Comparison of ENCODE assay signal across 18 cellular contexts in the genomic region with DNA sequence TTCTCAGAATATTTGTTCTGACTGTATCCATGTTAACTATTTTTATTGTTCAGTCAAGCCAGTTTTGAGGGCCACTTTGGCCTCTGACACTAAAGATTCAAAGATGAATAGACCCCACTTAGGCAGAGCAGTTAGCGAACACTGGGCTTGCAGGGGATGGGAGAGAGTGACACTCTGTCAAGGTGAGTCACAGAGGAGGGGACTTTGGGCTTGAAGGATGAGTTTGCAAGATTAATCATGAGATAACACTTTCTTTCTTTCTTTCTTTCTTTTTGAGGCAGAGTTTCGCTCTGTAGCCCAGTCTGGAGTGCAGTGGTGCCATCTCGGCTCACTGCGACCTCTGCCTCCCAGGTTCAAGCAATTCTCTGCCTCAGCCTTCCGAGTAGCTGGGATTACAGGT. TPM values are rescaled to one million over a fixed set of nuclear protein-coding genes. Genes with fewer than 3 reads are reported as not detected.
A peak's percentile ranks its signal among the peaks of the same experiment; 100 is the strongest.
DNase-seq lines count a peak whose midpoint lies in the region; ATAC-seq and TF ChIP-seq lines count a peak whose summit lies in the region.
"Had no signal": no experiment of that assay in that cellular context is flagged by ENCODE, and none has a peak within 500 bp of the region (broad histone marks: within the 10 kb centered on the region; RNA-seq: fewer than 3 reads in every experiment).

No MANE protein-coding gene starts in this region.

- H3K4me2 ChIP-seq in PC-3 (ENCODE audit: low read length), result no peak overlapping the region
- H3K4me2 ChIP-seq in GM23248 (ENCODE audit: unreplicated experiment), result no peak overlapping the region

- in situ Hi-C loops in GM23248 (cut with MboI), result no loop called here

- H2AFZ ChIP-seq in PC-3 (ENCODE audit: low read length) (no peak overlapping the region), GM23248 (no peak overlapping the region)

- peak overlapping the region; percentile 58 for H3K27ac Mint-ChIP-seq in activated T-cell treated with anti-CD3 and anti-CD28 coated beads, Interleukin-2, amount 50 U/mL, for 72 hours
- peak overlapping the region; percentile 91 for H3K27ac Mint-ChIP-seq in stimulated activated memory B cell treated with anti-CD40 and anti-IgM and Interleukin-4, amounts not matched to agents 10 μg/mL and 1 μg/mL and 100 μg/mL, for 72 hours

- no peaks in the 10 kb centered on the region for H3K79me2 ChIP-seq in PC-3 (ENCODE audit: low read length)
- H3K79me2 ChIP-seq in GM23248 (ENCODE audit: insufficient read depth), result no peaks in the 10 kb centered on the region

- H3K4me3 Mint-ChIP-seq in activated T-cell treated with anti-CD3 and anti-CD28 coated beads, Interleukin-2, amount 50 U/mL, for 72 hours, result peak overlapping the region in 1 of 2 donors; percentile 51
- H3K4me3 Mint-ChIP-seq in stimulated activated memory B cell treated with anti-CD40 and anti-IgM and Interleukin-4, amounts not matched to agents 10 μg/mL and 1 μg/mL and 100 μg/mL, for 72 hours, result no peak overlapping the region
- H3K4me3 Mint-ChIP-seq: CD8-positive, alpha-beta memory T cell had no signal

- no peak overlapping the region for H3K9ac ChIP-seq in PC-3 (ENCODE audit: low read length)
- H3K9ac ChIP-seq in GM23248, result no peak overlapping the region

- WGBS in GM23248 (ENCODE audit: low coverage in 1 of 2, low lambda C conversion rate in 2 of 2, missing lambda C conversion rate in 2 of 2), 2 experiments, result 76 to 78% methylated on average over 5 of the region's 5 CpGs

- H3K27ac ChIP-seq in PC-3 (ENCODE audit: low read length), result no peak overlapping the region
- peak overlapping the region; percentile 93 for H3K27ac ChIP-seq in caudate nucleus (ENCODE audit: low read depth, low read length)
- no peak overlapping the region for H3K27ac ChIP-seq in GM23248
- H3K27ac ChIP-seq: Peyer's patch had no signal

- H3F3A ChIP-seq in PC-3 (ENCODE audit: low read length, unreplicated experiment) (no peaks in the 10 kb centered on the region), GM23248 (ENCODE audit: insufficient read depth) (peaks cover 25% of the 10 kb centered on the region)

- H3K9me2 ChIP-seq in PC-3 (replicated peaks; ENCODE audit: low read length) (no peaks in the 10 kb centered on the region), GM23248 (ENCODE audit: insufficient read depth) (no peaks in the 10 kb centered on the region)

- peaks cover 0 to 6% of the 10 kb centered on the region in 2 donors for H3K36me3 Mint-ChIP-seq in activated T-cell treated with anti-CD3 and anti-CD28 coated beads, Interleukin-2, amount 50 U/mL, for 72 hours (ENCODE audit: insufficient read depth in 2 of 2)
- H3K36me3 Mint-ChIP-seq in stimulated activated memory B cell treated with anti-CD40 and anti-IgM and Interleukin-4, amounts not matched to agents 10 μg/mL and 1 μg/mL and 100 μg/mL, for 72 hours, result peaks cover 35% of the 10 kb centered on the region

- no peak for DNase-seq in activated T-cell treated with anti-CD3 and anti-CD28 coated beads, Interleukin-2, amount 50 U/mL, for 72 hours
- DNase-seq in activated T-cell treated with anti-CD3 and anti-CD28 coated beads, Interleukin-2, amount 50 U/mL, for 1 hour, result no peak
- DNase-seq in PC-3 (peak; percentile 17), caudate nucleus (lab: John Stamatoyannopoulos, UW) (no peak), foreskin melanocyte (no peak), GM10248 (ENCODE audit: extremely low spot score) (no peak), GM23248 (no peak)
- DNase-seq: C1 segment of cervical spinal cord; CD8-positive, alpha-beta memory T cell; DMS53; EL; NCI-H1092 treated with DMSO at 0.1 percent for 48 hours; NCI-H1694; NCI-H2081 treated with DMSO at 0.1 percent for 48 hours; NCI-H446 treated with DMSO at 0.1 percent for 48 hours; Peyer's patch; Right ventricle myocardium superior had no signal

- H4K20me1 ChIP-seq in PC-3 (ENCODE audit: low read length) (no peaks in the 10 kb centered on the region), GM23248 (ENCODE audit: insufficient read depth) (no peaks in the 10 kb centered on the region)

- H3K4me3 ChIP-seq in PC-3 (ENCODE audit: low read length) (no peak overlapping the region), GM23248 (no peak overlapping the region)
- H3K4me3 ChIP-seq: Peyer's patch had no signal

- H3K36me3 ChIP-seq in PC-3 (ENCODE audit: low read depth, low read length), result no peaks in the 10 kb centered on the region
- H3K36me3 ChIP-seq in GM23248 (ENCODE audit: low read depth), result no peaks in the 10 kb centered on the region

- no peaks in the 10 kb centered on the region for H3K27me3 ChIP-seq in PC-3 (ENCODE audit: low read length)
- no peaks in the 10 kb centered on the region for H3K27me3 ChIP-seq in GM23248 (replicated peaks; ENCODE audit: insufficient read depth)
- H3K27me3 ChIP-seq: Peyer's patch had no signal

- H3K4me1 ChIP-seq in PC-3 (ENCODE audit: insufficient read depth, low read length) (no peaks in the 10 kb centered on the region), GM23248 (ENCODE audit: insufficient read depth) (peaks cover 26% of the 10 kb centered on the region)
- H3K4me1 ChIP-seq: Peyer's patch had no signal

- no peaks in the 10 kb centered on the region for H3K9me3 Mint-ChIP-seq in activated T-cell treated with anti-CD3 and anti-CD28 coated beads, Interleukin-2, amount 50 U/mL, for 72 hours
- H3K9me3 Mint-ChIP-seq in stimulated activated memory B cell treated with anti-CD40 and anti-IgM and Interleukin-4, amounts not matched to agents 10 μg/mL and 1 μg/mL and 100 μg/mL, for 72 hours, result no peaks in the 10 kb centered on the region
- H3K9me3 Mint-ChIP-seq: CD8-positive, alpha-beta memory T cell had no signal

- POLR2A ChIA-PET in PC-3 (lab: Charles Lee; ENCODE audit: unreplicated experiment) (no interaction called here), GM10248 (lab: Yijun Ruan, JAX) (no interaction called here)

- H3K9me3 ChIP-seq in PC-3 (ENCODE audit: low read length) (no peaks in the 10 kb centered on the region), GM23248 (ENCODE audit: low read depth) (no peaks in the 10 kb centered on the region)
- H3K9me3 ChIP-seq: Peyer's patch had no signal

- H3K27me3 Mint-ChIP-seq in activated T-cell treated with anti-CD3 and anti-CD28 coated beads, Interleukin-2, amount 50 U/mL, for 72 hours (ENCODE audit: low read depth), result no peaks in the 10 kb centered on the region
- no peaks in the 10 kb centered on the region for H3K27me3 Mint-ChIP-seq in stimulated activated memory B cell treated with anti-CD40 and anti-IgM and Interleukin-4, amounts not matched to agents 10 μg/mL and 1 μg/mL and 100 μg/mL, for 72 hours

- CTCF ChIA-PET in PC-3 (lab: Charles Lee), result no interaction called here
- CTCF ChIA-PET in GM10248 (lab: Yijun Ruan, JAX), result no interaction called here

- intact Hi-C loops in PC-3 (cut with micrococcal nuclease), result no loop called here

- H3K4me1 Mint-ChIP-seq in activated T-cell treated with anti-CD3 and anti-CD28 coated beads, Interleukin-2, amount 50 U/mL, for 72 hours (ENCODE audit: low read depth), result peaks cover 17% of the 10 kb centered on the region
- H3K4me1 Mint-ChIP-seq in stimulated activated memory B cell treated with anti-CD40 and anti-IgM and Interleukin-4, amounts not matched to agents 10 μg/mL and 1 μg/mL and 100 μg/mL, for 72 hours, result peaks cover 35% of the 10 kb centered on the region

- BruUV-seq in PC-3 (replicated peaks; lab: Mats Ljungman, UMichigan), result no TSS peak

- ATAC-seq in activated T-cell treated with anti-CD3 and anti-CD28 coated beads, Interleukin-2, amount 50 U/mL, for 72 hours (replicated peaks in 1 of 2), result peak; percentile 34 to 52
- ATAC-seq in PC-3, result no peak
- no peak for ATAC-seq in stimulated activated memory B cell treated with anti-CD40 and anti-IgM and Interleukin-4, amounts not matched to agents 10 μg/mL and 1 μg/mL and 100 μg/mL, for 72 hours

- TF ChIP-seq CTCF in PC-3 (conservative IDR thresholded peaks at IDR 0.05; ENCODE audit: low read depth, low read length) (no peak), GM10248 (IDR thresholded peaks at IDR 0.05; ENCODE audit: control extremely low read depth, extremely low read depth, low read depth, missing control alignments) (no peak)

RNA-seq across cellular contexts. Expression of gene SPATA2, which starts 46.4 kb away (rescaled TPM):
- 10 to 100 TPM; 10.6 to 10.8 TPM for total RNA-seq in activated T-cell treated with anti-CD3 and anti-CD28 coated beads, Interleukin-2, amount 50 U/mL, for 72 hours
- total RNA-seq in PC-3 (2014; rRNA removed), result 7.4 and 8.1 TPM in 2 replicates
- 3.1 and 4.8 TPM in 2 replicates for total RNA-seq in GM23248 (2014; rRNA removed; shearing (Covaris generic))
- 4.2 and 4.6 TPM in 2 replicates for polyA plus RNA-seq in GM23248 (2016; fragmentation: Nextera tagmentation; extraction: Ambion mirVana)

RNA-seq across cellular contexts. Expression of gene SLC9A8, which starts 56.3 kb away (rescaled TPM):
- total RNA-seq in activated T-cell treated with anti-CD3 and anti-CD28 coated beads, Interleukin-2, amount 50 U/mL, for 72 hours, result 10 to 100 TPM; 19.0 to 19.9 TPM
- total RNA-seq in PC-3 (2014; rRNA removed), result 11.7 and 13.1 TPM in 2 replicates
- 5.0 and 6.3 TPM in 2 replicates for total RNA-seq in GM23248 (2014; rRNA removed; shearing (Covaris generic))
- 3.2 and 4.2 TPM in 2 replicates for polyA plus RNA-seq in GM23248 (2016; fragmentation: Nextera tagmentation; extraction: Ambion mirVana)

Comparison
In these comparisons a context has a peak if more than half of its experiments do, and no peak if none do; other contexts are left out.
1. ATAC-seq: peak in activated T-cell treated with anti-CD3 and anti-CD28 coated beads, Interleukin-2, amount 50 U/mL, for 72 hours (2 of 2); none in PC-3 (single experiment) and stimulated activated memory B cell treated with anti-CD40 and anti-IgM and Interleukin-4, amounts not matched to agents 10 μg/mL and 1 μg/mL and 100 μg/mL, for 72 hours (single experiment).